Comparison of ENCODE assay signal across 1 cellular context in the genomic region with DNA sequence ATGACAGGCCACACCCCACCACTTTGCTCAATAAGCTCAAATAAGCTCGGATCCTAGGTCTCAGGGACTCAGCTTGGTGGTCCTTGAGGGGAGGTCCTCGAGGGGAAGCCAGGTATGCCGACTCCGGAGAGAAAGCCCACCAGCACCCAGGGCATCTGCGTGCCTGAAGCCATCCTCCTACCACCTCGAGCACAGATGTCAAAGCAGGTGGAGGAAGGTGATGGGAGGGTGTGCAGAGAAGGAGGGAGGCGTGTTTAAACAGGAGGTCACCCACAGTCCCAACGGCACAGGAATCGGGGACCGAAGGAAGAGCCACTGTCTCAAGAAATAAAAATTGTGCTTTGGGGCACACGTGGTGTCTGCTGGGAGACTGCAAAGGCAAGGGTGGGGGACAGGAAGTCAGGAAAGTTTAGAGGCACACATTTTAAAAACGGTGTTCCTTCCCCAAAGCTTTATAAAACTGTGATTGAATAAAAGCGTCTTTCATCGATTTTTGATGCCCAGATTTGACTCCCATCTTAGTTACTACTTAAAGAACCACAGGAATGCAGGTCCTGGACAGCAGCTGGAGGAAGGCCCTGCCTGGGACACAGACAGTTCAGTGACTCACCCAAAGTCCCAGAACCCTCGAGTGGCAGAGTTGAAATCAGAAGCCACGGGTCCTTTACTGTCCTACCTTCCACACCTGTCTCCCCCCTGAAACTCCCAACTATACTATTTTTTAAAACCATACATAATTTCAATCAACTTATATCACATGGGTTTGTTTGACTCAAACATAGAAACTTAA.
TF ChIP-seq lines count a peak whose summit lies in the region.

No MANE protein-coding gene starts in this region.

TF ChIP-seq in IMR-90, 13 proteins besides CTCF, POLR2A, EP300 and RAD21 (continued from another document):
- TF ChIP-seq BHLHE40 (IDR thresholded peaks at IDR 0.05; ENCODE audit: low read depth, low read length): no peak
- TF ChIP-seq RFX5 (IDR thresholded peaks at IDR 0.05; ENCODE audit: low read depth, low read length): no peak
- no peak for TF ChIP-seq SMC3 (IDR thresholded peaks at IDR 0.05; ENCODE audit: low read depth, low read length)
- no peak for TF ChIP-seq CHD1 (IDR thresholded peaks at IDR 0.05; ENCODE audit: low read depth, low read length)
- TF ChIP-seq RCOR1 (IDR thresholded peaks at IDR 0.05; ENCODE audit: insufficient replicate concordance, low read length): no peak
- TF ChIP-seq FOS (IDR thresholded peaks at IDR 0.05; ENCODE audit: low read depth, low read length): no peak
- TF ChIP-seq, protein P1, sequence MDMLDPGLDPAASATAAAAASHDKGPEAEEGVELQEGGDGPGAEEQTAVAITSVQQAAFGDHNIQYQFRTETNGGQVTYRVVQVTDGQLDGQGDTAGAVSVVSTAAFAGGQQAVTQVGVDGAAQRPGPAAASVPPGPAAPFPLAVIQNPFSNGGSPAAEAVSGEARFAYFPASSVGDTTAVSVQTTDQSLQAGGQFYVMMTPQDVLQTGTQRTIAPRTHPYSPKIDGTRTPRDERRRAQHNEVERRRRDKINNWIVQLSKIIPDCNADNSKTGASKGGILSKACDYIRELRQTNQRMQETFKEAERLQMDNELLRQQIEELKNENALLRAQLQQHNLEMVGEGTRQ (IDR thresholded peaks at IDR 0.05; ENCODE audit: low read depth, low read length): no peak
- TF ChIP-seq NFE2L2 (IDR thresholded peaks at IDR 0.05; ENCODE audit: low read depth, low read length): no peak
- TF ChIP-seq, protein P2, sequence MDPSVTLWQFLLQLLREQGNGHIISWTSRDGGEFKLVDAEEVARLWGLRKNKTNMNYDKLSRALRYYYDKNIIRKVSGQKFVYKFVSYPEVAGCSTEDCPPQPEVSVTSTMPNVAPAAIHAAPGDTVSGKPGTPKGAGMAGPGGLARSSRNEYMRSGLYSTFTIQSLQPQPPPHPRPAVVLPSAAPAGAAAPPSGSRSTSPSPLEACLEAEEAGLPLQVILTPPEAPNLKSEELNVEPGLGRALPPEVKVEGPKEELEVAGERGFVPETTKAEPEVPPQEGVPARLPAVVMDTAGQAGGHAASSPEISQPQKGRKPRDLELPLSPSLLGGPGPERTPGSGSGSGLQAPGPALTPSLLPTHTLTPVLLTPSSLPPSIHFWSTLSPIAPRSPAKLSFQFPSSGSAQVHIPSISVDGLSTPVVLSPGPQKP (IDR thresholded peaks at IDR 0.05; ENCODE audit: borderline replicate concordance, low read depth, low read length): no peak
- TF ChIP-seq MAFK (IDR thresholded peaks at IDR 0.05; ENCODE audit: low read depth, low read length): no peak
- no peak for TF ChIP-seq CEBPB (IDR thresholded peaks at IDR 0.05; ENCODE audit: low read depth, low read length)
- TF ChIP-seq MXI1 (IDR thresholded peaks at IDR 0.05; ENCODE audit: borderline replicate concordance, low read depth, low read length): no peak
